In genomic region chr2:181174880-181175590, GRCh38 we compare ENCODE assay signal across 13 cellular contexts.
DNase-seq lines count a peak whose midpoint lies in the region; ATAC-seq, FAIRE-seq and TF ChIP-seq lines count a peak whose summit lies in the region.
"Had no signal": no experiment of that assay in that cellular context is flagged by ENCODE, and none has a peak within 500 bp of the region (broad histone marks: within the 10 kb centered on the region; RNA-seq: fewer than 3 reads in every experiment).

No MANE protein-coding gene starts in this region.

- H3K27me3 Mint-ChIP-seq in activated CD8-positive, alpha-beta memory T cell treated with anti-CD3 and anti-CD28 coated beads, Interleukin-2, amount 10 ng/mL, durations not matched to agents 7 days and 5 days: no peaks in the 10 kb centered on the region

- no peaks in the 10 kb centered on the region for H3K27me3 ChIP-seq in GM12878 (replicated peaks in 1 of 2; ENCODE audit: control insufficient read depth in 2 of 2, insufficient read depth in 2 of 2, low read length in 1 of 2)
- H3K27me3 ChIP-seq in smooth muscle cell (ENCODE audit: low read depth): no peaks in the 10 kb centered on the region
- H3K27me3 ChIP-seq in HAP-1 (ENCODE audit: low read depth): no peaks in the 10 kb centered on the region
- no peaks in the 10 kb centered on the region for H3K27me3 ChIP-seq in colonic mucosa

- H3K4me1 ChIP-seq in GM12878 (ENCODE audit: control insufficient read depth, insufficient read depth, low read length): peaks cover 5% of the 10 kb centered on the region
- peaks cover 3% of the 10 kb centered on the region for H3K4me1 ChIP-seq in smooth muscle cell (ENCODE audit: low read depth)
- H3K4me1 ChIP-seq in HAP-1: no peaks in the 10 kb centered on the region
- H3K4me1 ChIP-seq in colonic mucosa: no peaks in the 10 kb centered on the region
- H3K4me1 ChIP-seq: A549 had no signal

- TF ChIP-seq CTCF in GM12878 (IDR thresholded peaks at IDR 0.05 in 2 of 3, conservative IDR thresholded peaks at IDR 0.05 in 1 of 3; ENCODE audit: control insufficient read depth in 2 of 3, extremely low read depth in 1 of 3, insufficient read depth in 1 of 3, low read depth in 3 of 3, low read length in 3 of 3) (no peak), smooth muscle cell (IDR thresholded peaks at IDR 0.05; ENCODE audit: borderline replicate concordance, insufficient read depth, poor library complexity, severe bottlenecking) (no peak), colonic mucosa (IDR thresholded peaks at IDR 0.05) (no peak)

- H3K4me2 ChIP-seq in GM12878 (ENCODE audit: control insufficient read depth, insufficient read depth) (peak overlapping the region; percentile 30), smooth muscle cell (peak overlapping the region; percentile 47)
- H3K4me2 ChIP-seq: A549 had no signal

- no peak for TF ChIP-seq POLR2A in GM12878 (IDR thresholded peaks at IDR 0.05; ENCODE audit: low read depth, low read length)

- no peak overlapping the region for H3K9ac ChIP-seq in GM12878 (ENCODE audit: control insufficient read depth, insufficient read depth, low read length)
- no peak overlapping the region for H3K9ac ChIP-seq in smooth muscle cell (ENCODE audit: low read depth)
- H3K9ac ChIP-seq in colonic mucosa (ENCODE audit: low read depth in 2 of 2, low read length in 2 of 2): no peak overlapping the region

- intact Hi-C loops in GM12878 (cut with micrococcal nuclease; ENCODE audit: unreplicated experiment) (loop anchor here (5.0 kb wide), 1 partner anchor 282 kb away; the partner anchor contains the start of gene ITGA4), colonic mucosa (cut with DNase I) (no loop called here)

- POLR2A ChIA-PET in GM12878 (lab: Charles Lee): interaction anchor here (0.7 kb wide), 1 partner anchor 9 kb away, joined by 3 read pairs; no protein-coding TSS in a partner anchor

- no peak for TF ChIP-seq EP300 in GM12878 (IDR thresholded peaks at IDR 0.05; ENCODE audit: borderline replicate concordance in 1 of 2, control insufficient read depth in 1 of 2, low read depth in 2 of 2, low read length in 2 of 2)

- peak overlapping the region; percentile 74 for H3K4me3 Mint-ChIP-seq in activated CD8-positive, alpha-beta memory T cell treated with anti-CD3 and anti-CD28 coated beads, Interleukin-2, amount 10 ng/mL, durations not matched to agents 7 days and 5 days

- H2AFZ ChIP-seq in GM12878 (ENCODE audit: control insufficient read depth, low read depth, low read length): no peak overlapping the region; the same call in 1 of the 2 replicates
- H2AFZ ChIP-seq in smooth muscle cell (ENCODE audit: low read depth): no peak overlapping the region

- BruUV-seq in GM12878 (replicated peaks; lab: Mats Ljungman, UMichigan): no TSS peak

- H3K9me3 ChIP-seq in GM12878 (replicated peaks; ENCODE audit: control insufficient read depth, insufficient read depth, low read length) (no peaks in the 10 kb centered on the region), smooth muscle cell (replicated peaks; ENCODE audit: low read depth) (no peaks in the 10 kb centered on the region), HAP-1 (no peaks in the 10 kb centered on the region), colonic mucosa (no peaks in the 10 kb centered on the region)
- H3K9me3 ChIP-seq: A549, thoracic aorta had no signal

- RAD21 ChIA-PET in GM12878 (lab: Charles Lee; ENCODE audit: unreplicated experiment): interaction anchor here (0.6 to 1.5 kb wide), 4 partner anchors 9 to 312 kb away, joined by 3 to 5 read pairs (median 3); no protein-coding TSS in a partner anchor

- SMC1A ChIA-PET in GM12878 (lab: Charles Lee; ENCODE audit: uncharacterized antibody, unreplicated experiment): interaction anchor here (0.8 to 3.5 kb wide), 4 partner anchors 10 to 282 kb away, joined by 3 to 16 read pairs (median 4); partner anchors contain the start of gene ITGA4

- in situ Hi-C loops in GM12878 (cut with MboI) (no loop called here), HAP-1 (cut with MboI; ENCODE audit: low sequenced_read_pairs) (no loop called here)

- peaks cover 86% of the 10 kb centered on the region for H3K4me1 Mint-ChIP-seq in activated CD8-positive, alpha-beta memory T cell treated with anti-CD3 and anti-CD28 coated beads, Interleukin-2, amount 10 ng/mL, durations not matched to agents 7 days and 5 days

- ATAC-seq in activated CD8-positive, alpha-beta memory T cell treated with anti-CD3 and anti-CD28 coated beads, Interleukin-2, amount 10 ng/mL, durations not matched to agents 7 days and 5 days: peak; percentile 37
- ATAC-seq in HG03565 (IDR thresholded peaks at IDR 0.05; ENCODE audit: unreplicated experiment) (peak; percentile 58), GM12878 (peak; percentile 53)
- ATAC-seq: A549 had no signal

- no peaks in the 10 kb centered on the region for H3K36me3 ChIP-seq in GM12878 (ENCODE audit: control insufficient read depth in 2 of 2, insufficient read depth in 2 of 2, low read length in 1 of 2)
- no peaks in the 10 kb centered on the region for H3K36me3 ChIP-seq in smooth muscle cell (ENCODE audit: low read depth)
- no peaks in the 10 kb centered on the region for H3K36me3 ChIP-seq in HAP-1 (replicated peaks)
- H3K36me3 ChIP-seq in colonic mucosa: no peaks in the 10 kb centered on the region
- H3K36me3 ChIP-seq: thoracic aorta had no signal

- DNase-seq in activated CD8-positive, alpha-beta memory T cell treated with anti-CD3 and anti-CD28 coated beads, Interleukin-2, amount 10 ng/mL, durations not matched to agents 7 days and 5 days: no peak
- no peak for DNase-seq in activated CD8-positive, alpha-beta memory T cell treated with anti-CD3 and anti-CD28 coated beads, Interleukin-2, amount 50 U/mL, for 4 hours
- DNase-seq in GM12878 (ENCODE audit: low read depth, low spot score) (no peak), smooth muscle cell (lab: John Stamatoyannopoulos, UW; ENCODE audit: unreplicated experiment) (no peak), HAP-1 (ENCODE audit: low spot score in 2 of 2) (no peak), colonic mucosa (no peak), epidermal melanocyte (ENCODE audit: insufficient read length, low spot score) (no peak)
- DNase-seq: effector CD8-positive, alpha-beta T cell; stimulated activated CD4-positive, alpha-beta T cell treated with anti-CD3 and anti-CD28 coated beads, Interleukin-4, amount 100 ng/mL, for 4 hours had no signal

- H3K4me3 ChIP-seq in GM12878 (no peak overlapping the region), smooth muscle cell (no peak overlapping the region), HAP-1 (no peak overlapping the region), colonic mucosa (no peak overlapping the region)
- H3K4me3 ChIP-seq: A549, thoracic aorta had no signal

- no peaks in the 10 kb centered on the region for H4K20me1 ChIP-seq in GM12878 (ENCODE audit: control insufficient read depth, insufficient read depth)
- H4K20me1 ChIP-seq in smooth muscle cell (ENCODE audit: low read depth): no peaks in the 10 kb centered on the region

- peaks cover 23% of the 10 kb centered on the region for H3K36me3 Mint-ChIP-seq in activated CD8-positive, alpha-beta memory T cell treated with anti-CD3 and anti-CD28 coated beads, Interleukin-2, amount 10 ng/mL, durations not matched to agents 7 days and 5 days

- FAIRE-seq in GM12878 (lab: Jason Lieb, UNC): peak; percentile 86
- FAIRE-seq: A549, TTC549 had no signal

- CTCF ChIA-PET in activated CD8-positive, alpha-beta memory T cell treated with anti-CD3 and anti-CD28 coated beads, Interleukin-2, amount 10 ng/mL, durations not matched to agents 7 days and 5 days (lab: Charles Lee): interaction anchor here (0.9 to 1.2 kb wide), 4 partner anchors 10 to 137 kb away, joined by 3 to 5 read pairs (median 3); no protein-coding TSS in a partner anchor
- CTCF ChIA-PET in GM12878 (lab: Yijun Ruan, JAX): interaction anchor here (1.0 to 1.3 kb wide), 3 partner anchors 10 to 70 kb away, joined by 3 read pairs; no protein-coding TSS in a partner anchor

- H3K27ac Mint-ChIP-seq in activated CD8-positive, alpha-beta memory T cell treated with anti-CD3 and anti-CD28 coated beads, Interleukin-2, amount 10 ng/mL, durations not matched to agents 7 days and 5 days: peak overlapping the region; percentile 90

- peaks cover 2% of the 10 kb centered on the region for H3K9me3 Mint-ChIP-seq in activated CD8-positive, alpha-beta memory T cell treated with anti-CD3 and anti-CD28 coated beads, Interleukin-2, amount 10 ng/mL, durations not matched to agents 7 days and 5 days (ENCODE audit: low read depth)

- 0 out of 2 replicates have a peak, but pooled peaks have one; percentile 4 for TF ChIP-seq RAD21 in GM12878 (IDR thresholded peaks at IDR 0.05; ENCODE audit: insufficient read depth, low read depth, low read length)

- WGBS in GM12878 (ENCODE audit: insufficient coverage, insufficient replicate concordance, low lambda C conversion rate, missing lambda C conversion rate): 1% methylated on average over 4 of the region's 4 CpGs
- WGBS in smooth muscle cell (ENCODE audit: low lambda C conversion rate): 19% methylated on average over 4 of the region's 4 CpGs

- H3F3A ChIP-seq in smooth muscle cell (ENCODE audit: low read depth): no peaks in the 10 kb centered on the region

- H3K79me2 ChIP-seq in GM12878 (ENCODE audit: control insufficient read depth, insufficient read depth, low read length) (no peaks in the 10 kb centered on the region), smooth muscle cell (ENCODE audit: low read depth) (no peaks in the 10 kb centered on the region)

- H3K27ac ChIP-seq in GM12878 (ENCODE audit: control insufficient read depth, insufficient read depth) (peak overlapping the region; percentile 43; the same call in 1 of the 2 replicates), smooth muscle cell (ENCODE audit: low read depth) (no peak overlapping the region), colonic mucosa (no peak overlapping the region)
- H3K27ac ChIP-seq: A549, thoracic aorta had no signal

TF ChIP-seq in GM12878, 131 proteins besides CTCF, POLR2A, EP300 and RAD21 (continues in another document):
- TF ChIP-seq MEF2A (IDR thresholded peaks at IDR 0.05; ENCODE audit: insufficient read depth, low read depth, low read length): no peak
- TF ChIP-seq BRCA1 (IDR thresholded peaks at IDR 0.05; ENCODE audit: low read depth, low read length): no peak
- no peak for TF ChIP-seq RELA (IDR thresholded peaks at IDR 0.05; ENCODE audit: borderline replicate concordance, partially characterized antibody)
- TF ChIP-seq FOXM1 (IDR thresholded peaks at IDR 0.05; ENCODE audit: low read depth, low read length): peak; percentile 38; the same call in 1 of the 2 replicates
- 0 out of 2 replicates have a peak, but pooled peaks have one; percentile 18 for TF ChIP-seq TCF7 (IDR thresholded peaks at IDR 0.05; ENCODE audit: borderline replicate concordance)
- TF ChIP-seq RUNX3 (IDR thresholded peaks at IDR 0.05; ENCODE audit: low read length): peak; percentile 91
- no peak for TF ChIP-seq ZNF217 (IDR thresholded peaks at IDR 0.05)
